In genomic region chr2:211351998-211352397, GRCh38 we compare ENCODE assay signal across 14 cellular contexts.
DNase-seq lines count a peak whose midpoint lies in the region; ATAC-seq and TF ChIP-seq lines count a peak whose summit lies in the region.
"Had no signal": no experiment of that assay in that cellular context is flagged by ENCODE, and none has a peak within 500 bp of the region (broad histone marks: within the 10 kb centered on the region; RNA-seq: fewer than 3 reads in every experiment).

No MANE protein-coding gene starts in this region.

- no peaks in the 10 kb centered on the region for H3K4me1 ChIP-seq in lower lobe of right lung

- H3K27ac ChIP-seq in 22Rv1 (no peak overlapping the region), RWPE1 (no peak overlapping the region), lower lobe of right lung (no peak overlapping the region)
- H3K27ac ChIP-seq: coronary artery had no signal

- 0 out of 2 replicates have a peak, but pooled peaks have one; percentile 4 for TF ChIP-seq CTCF in 22Rv1 (IDR thresholded peaks at IDR 0.05)
- no peak for TF ChIP-seq CTCF in RWPE1 (conservative IDR thresholded peaks at IDR 0.05; ENCODE audit: low read depth)
- TF ChIP-seq CTCF in lower lobe of right lung (IDR thresholded peaks at IDR 0.05) = no peak

- no peak for ATAC-seq in GM18519 (IDR thresholded peaks at IDR 0.05; ENCODE audit: low FRiP score, unreplicated experiment)
- no peak for ATAC-seq in lower lobe of right lung

- CTCF ChIA-PET in RWPE1 (lab: Yijun Ruan, JAX) = interaction anchor here (0.8 kb wide), 1 partner anchor 39 kb away, joined by 3 read pairs; no protein-coding TSS in a partner anchor

- no peak overlapping the region for H3K4me3 ChIP-seq in lower lobe of right lung
- H3K4me3 ChIP-seq: coronary artery had no signal

- H3K27me3 ChIP-seq in lower lobe of right lung (ENCODE audit: low read depth) = no peaks in the 10 kb centered on the region

- intact Hi-C loops in lower lobe of right lung (cut with DNase I) = no loop called here

- no peaks in the 10 kb centered on the region for H3K9me3 ChIP-seq in lower lobe of right lung

- DNase-seq in HK-2 (ENCODE audit: unreplicated experiment) (peak; percentile 20), RWPE1 (ENCODE audit: low spot score) (peak; percentile 6), hippocampal formation (lab: John Stamatoyannopoulos, UW) (peak; percentile 16 to 42), lower lobe of right lung (no peak), HuH-7 (ENCODE audit: low spot score) (no peak), SIG-M5 (lab: John Stamatoyannopoulos, UW) (no peak)
- DNase-seq: activated naive CD8-positive, alpha-beta T cell treated with anti-CD3 and anti-CD28 coated beads, Interleukin-2, amount 10 ng/mL, durations not matched to agents 7 days and 5 days; AML-193; islet precursor cell; nephron progenitor cell; stimulated activated CD8-positive, alpha-beta memory T cell treated with anti-CD3 and anti-CD28 coated beads, Interleukin-4, amount 100 ng/mL, for 48 hours had no signal

- POLR2A ChIA-PET in RWPE1 (lab: Yijun Ruan, JAX; ENCODE audit: low non-redundant PET) = no interaction called here

- H3K36me3 ChIP-seq in lower lobe of right lung = no peaks in the 10 kb centered on the region

Comparison
In these comparisons a context has a peak if more than half of its experiments do, and no peak if none do; other contexts are left out.
1. DNase-seq: peak in HK-2 (single experiment), RWPE1 (single experiment) and hippocampal formation (2 of 2); none in lower lobe of right lung (single experiment), HuH-7 (single experiment) and SIG-M5 (single experiment).